In genomic region chr2:71570511-71570910, GRCh38 we compare ENCODE assay signal across 31 cellular contexts.
DNase-seq lines count a peak whose midpoint lies in the region; ATAC-seq and FAIRE-seq lines count a peak whose summit lies in the region.
"Had no signal": no experiment of that assay in that cellular context is flagged by ENCODE, and none has a peak within 500 bp of the region (broad histone marks: within the 10 kb centered on the region; RNA-seq: fewer than 3 reads in every experiment).

No MANE protein-coding gene starts in this region.

- peak; percentile 7 for DNase-seq in COR-L47 (lab: John Stamatoyannopoulos, UW)
- DNase-seq in neuronal stem cell (ENCODE audit: low spot score): no peak
- no peak for DNase-seq in urothelium cell line (ENCODE audit: low spot score)
- DNase-seq in activated effector memory CD4-positive, alpha-beta T cell treated with Interleukin-2 at 50 U/mL for 16 hours: no peak
- DNase-seq in NCI-H510A treated with DMSO at 0.1 percent for 48 hours (lab: John Stamatoyannopoulos, UW): no peak
- DNase-seq: 8988T; ACHN; AML-193; BE2C; C1 segment of cervical spinal cord; Caco-2; Calu3; CD4-positive, alpha-beta T cell; CD4-positive, CD25-positive, alpha-beta regulatory T cell; CD8-positive, alpha-beta memory T cell; CD8-positive, alpha-beta T cell; DMS 273 treated with DMSO at 0.1 percent for 48 hours; DMS153; DMS53; DMS79; DMS79 treated with DMSO at 0.1 percent for 48 hours; DND-41; EL had no signal

- no peaks in the 10 kb centered on the region for H3K27me3 ChIP-seq in neuronal stem cell (ENCODE audit: control insufficient read depth in 3 of 3, insufficient read depth in 3 of 3, low read depth in 1 of 3, low read length in 3 of 3)
- H3K27me3 ChIP-seq: BE2C; BLaER1; BLaER1 treated with 17β-estradiol and CSF1 and Interleukin-3, amounts not matched to agents 10 nM and 100 nM had no signal

- H3K36me3 ChIP-seq in neuronal stem cell (replicated peaks in 1 of 2; ENCODE audit: control insufficient read depth in 2 of 2, insufficient read depth in 2 of 2, low read length in 2 of 2): no peaks in the 10 kb centered on the region
- H3K36me3 ChIP-seq: BE2C had no signal

- H3K14ac ChIP-seq in neuronal stem cell (ENCODE audit: low read length): no peak overlapping the region

- peak overlapping the region; percentile 44 for H2BK12ac ChIP-seq in neuronal stem cell (ENCODE audit: low read length)

- H2BK5ac ChIP-seq in neuronal stem cell (ENCODE audit: low read length): no peak overlapping the region

- H3K4me1 ChIP-seq in neuronal stem cell (ENCODE audit: control insufficient read depth in 2 of 2, insufficient read depth in 1 of 2, low read depth in 1 of 2, low read length in 2 of 2): no peaks in the 10 kb centered on the region
- H3K4me1 ChIP-seq: A549, BE2C, Caco-2 had no signal

- no peak overlapping the region for H2AFZ ChIP-seq in neuronal stem cell (ENCODE audit: low read length)

- H3K4me3 ChIP-seq in neuronal stem cell (ENCODE audit: low read length in 2 of 2): no peak overlapping the region
- H3K4me3 ChIP-seq: A549; BLaER1; BLaER1 treated with 17β-estradiol and CSF1 and Interleukin-3, amounts not matched to agents 10 nM and 100 nM had no signal

- H3K23ac ChIP-seq in neuronal stem cell (ENCODE audit: low read depth, low read length, poor library complexity): no peak overlapping the region

- peak overlapping the region; percentile 53 for H3K9ac ChIP-seq in neuronal stem cell (ENCODE audit: low read depth, low read length, poor library complexity)
- H3K9ac ChIP-seq: BLaER1; BLaER1 treated with 17β-estradiol and CSF1 and Interleukin-3, amounts not matched to agents 10 nM and 100 nM had no signal

- H3K9me3 ChIP-seq in neuronal stem cell (replicated peaks in 1 of 2; ENCODE audit: control insufficient read depth in 2 of 2, insufficient read depth in 1 of 2, low read depth in 1 of 2, low read length in 2 of 2): peaks cover 0 to 5% of the 10 kb centered on the region in 2 donors
- H3K9me3 ChIP-seq: BE2C, Caco-2 had no signal

- H3K18ac ChIP-seq in neuronal stem cell (ENCODE audit: low read length): no peak overlapping the region

- H2AK5ac ChIP-seq in neuronal stem cell (ENCODE audit: low read depth, low read length): no peak overlapping the region

- H3K27ac ChIP-seq in neuronal stem cell (replicated peaks; ENCODE audit: low read length): no peak overlapping the region
- H3K27ac ChIP-seq: 22Rv1; A549; BLaER1; BLaER1 treated with 17β-estradiol and CSF1 and Interleukin-3, amounts not matched to agents 10 nM and 100 nM; C4-2B had no signal

- no CpG with 5 or more reads among the region's 10 CpGs for WGBS in neuronal stem cell (ENCODE audit: extremely low coverage in 2 of 2, insufficient read length in 2 of 2, insufficient replicate concordance in 1 of 2), 2 donors

- ATAC-seq in GM21381 (IDR thresholded peaks at IDR 0.05; ENCODE audit: unreplicated experiment): no peak
- ATAC-seq: A549; CD8-positive, alpha-beta T cell had no signal

- no peak overlapping the region for H2BK15ac ChIP-seq in neuronal stem cell (ENCODE audit: low read length)

- H3K79me1 ChIP-seq in neuronal stem cell (ENCODE audit: low read depth, low read length): peaks cover 3% of the 10 kb centered on the region

- no peak overlapping the region for H3K4me2 ChIP-seq in neuronal stem cell (ENCODE audit: insufficient read depth, low read length, poor library complexity, severe bottlenecking)
- H3K4me2 ChIP-seq: A549; BLaER1; BLaER1 treated with 17β-estradiol and CSF1 and Interleukin-3, amounts not matched to agents 10 nM and 100 nM had no signal

- H4K8ac ChIP-seq in neuronal stem cell (ENCODE audit: low read depth, low read length): no peak overlapping the region

- no peak overlapping the region for H4K91ac ChIP-seq in neuronal stem cell (ENCODE audit: low read depth, low read length, poor library complexity)

- H2BK120ac ChIP-seq in neuronal stem cell (ENCODE audit: low read depth, low read length): no peak overlapping the region

- no peak overlapping the region for H3K4ac ChIP-seq in neuronal stem cell (ENCODE audit: low read length)

- peak; percentile 13 for FAIRE-seq in urothelium cell line (lab: Jason Lieb, UNC)
- FAIRE-seq: A204.1, A549, D721Med had no signal
